In genomic region chrX:71168134-71168533, GRCh38 we compare ENCODE assay signal across 1 cellular context.
A peak's percentile ranks its signal among the peaks of the same experiment; 100 is the strongest.
TF ChIP-seq lines count a peak whose summit lies in the region.

No MANE protein-coding gene starts in this region.

TF ChIP-seq in K562, 482 proteins besides CTCF, POLR2A, EP300 and RAD21 (continued from another document):
- no peak for TF ChIP-seq ZNF395 (CRISPR knock-in tag; IDR thresholded peaks at IDR 0.05)
- TF ChIP-seq PHF20 (IDR thresholded peaks at IDR 0.05; ENCODE audit: partially characterized antibody), result no peak
- no peak for TF ChIP-seq DNMT1 (IDR thresholded peaks at IDR 0.05)
- TF ChIP-seq KLF10 (CRISPR knock-in tag; IDR thresholded peaks at IDR 0.05), result no peak
- peak; percentile 32; the same call in 1 of the 2 replicates for TF ChIP-seq MAFF (IDR thresholded peaks at IDR 0.05; ENCODE audit: low read length)
